Comparison of ENCODE assay signal across 28 cellular contexts in the genomic region with DNA sequence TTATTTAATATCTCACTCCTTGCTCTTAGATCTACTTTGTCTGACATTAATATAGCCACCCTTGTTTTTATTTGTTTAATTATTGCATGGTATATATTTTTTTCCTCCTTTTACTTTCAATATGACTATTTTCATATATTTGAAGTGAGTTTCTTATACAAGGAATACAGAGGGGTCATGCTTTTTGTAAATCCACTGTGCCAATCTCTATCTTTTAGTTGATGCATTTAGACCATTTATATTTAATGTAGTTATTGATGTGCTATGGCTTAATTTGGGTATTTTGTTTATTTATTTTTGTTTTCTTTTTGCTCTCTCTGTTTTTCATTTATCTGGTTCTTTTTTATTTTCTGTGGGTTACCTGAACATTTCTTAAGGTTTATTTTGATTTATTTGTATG.
"Had no signal": no experiment of that assay in that cellular context is flagged by ENCODE, and none has a peak within 500 bp of the region (broad histone marks: within the 10 kb centered on the region; RNA-seq: fewer than 3 reads in every experiment).

No MANE protein-coding gene starts in this region.

- H3K4me1 Mint-ChIP-seq: stimulated activated effector memory CD8-positive, alpha-beta T cell treated with anti-CD3 and anti-CD28 coated beads, Interleukin-12 subunit alpha, Interleukin-12 subunit beta, amount 100 ng/mL, for 72 hours; stimulated activated memory B cell treated with anti-CD40 and anti-IgM and Interleukin-4, amounts not matched to agents 10 μg/mL and 1 μg/mL and 100 μg/mL, for 72 hours; stimulated activated naive B cell treated with anti-CD40 and anti-IgM and Interleukin-4, amounts not matched to agents 10 μg/mL and 1 μg/mL and 100 μg/mL, for 72 hours; stimulated activated naive CD8-positive, alpha-beta T cell treated with anti-CD3 and anti-CD28 coated beads, Interleukin-15, amount 100 ng/mL, for 72 hours had no signal

- FAIRE-seq: urothelium cell line had no signal

- H3K27ac Mint-ChIP-seq: stimulated activated effector memory CD8-positive, alpha-beta T cell treated with anti-CD3 and anti-CD28 coated beads, Interleukin-12 subunit alpha, Interleukin-12 subunit beta, amount 100 ng/mL, for 72 hours; stimulated activated memory B cell treated with anti-CD40 and anti-IgM and Interleukin-4, amounts not matched to agents 10 μg/mL and 1 μg/mL and 100 μg/mL, for 72 hours; stimulated activated naive B cell treated with anti-CD40 and anti-IgM and Interleukin-4, amounts not matched to agents 10 μg/mL and 1 μg/mL and 100 μg/mL, for 72 hours; stimulated activated naive CD8-positive, alpha-beta T cell treated with anti-CD3 and anti-CD28 coated beads, Interleukin-15, amount 100 ng/mL, for 72 hours; stimulated activated naive CD8-positive, alpha-beta T cell treated with anti-CD3 and anti-CD28 coated beads, Interleukin-15, Interleukin-2, amounts not matched to agents 100 ng/mL and 50 ng/mL, for 24 hours had no signal

- H3K4me1 ChIP-seq: stomach, suprapubic skin, testis, thyroid gland, tibial artery, tibial nerve, transverse colon, upper lobe of left lung, upper lobe of right lung, uterus, vagina had no signal

- H3K27me3 ChIP-seq: stomach, suprapubic skin, testis, thyroid gland, tibial artery, tibial nerve, transverse colon, upper lobe of left lung, upper lobe of right lung, uterus, vagina had no signal

- H3K4me3 ChIP-seq: stomach, suprapubic skin, testis, thoracic aorta, thyroid gland, tibial artery, tibial nerve, transverse colon, upper lobe of left lung, upper lobe of right lung, uterus, vagina had no signal

- H3K36me3 Mint-ChIP-seq: stimulated activated effector memory CD8-positive, alpha-beta T cell treated with anti-CD3 and anti-CD28 coated beads, Interleukin-12 subunit alpha, Interleukin-12 subunit beta, amount 100 ng/mL, for 72 hours; stimulated activated memory B cell treated with anti-CD40 and anti-IgM and Interleukin-4, amounts not matched to agents 10 μg/mL and 1 μg/mL and 100 μg/mL, for 72 hours; stimulated activated naive B cell treated with anti-CD40 and anti-IgM and Interleukin-4, amounts not matched to agents 10 μg/mL and 1 μg/mL and 100 μg/mL, for 72 hours had no signal

- H3K27ac ChIP-seq: stomach, suprapubic skin, testis, thoracic aorta, thyroid gland, tibial artery, tibial nerve, transverse colon, upper lobe of left lung, upper lobe of right lung, uterus, vagina had no signal

- ATAC-seq: stimulated activated effector memory CD8-positive, alpha-beta T cell treated with anti-CD3 and anti-CD28 coated beads, Interleukin-12 subunit alpha, Interleukin-12 subunit beta, amount 100 ng/mL, for 72 hours; stimulated activated memory B cell treated with anti-CD40 and anti-IgM and Interleukin-4, amounts not matched to agents 10 μg/mL and 1 μg/mL and 100 μg/mL, for 72 hours; stimulated activated naive B cell treated with anti-CD40 and anti-IgM and Interleukin-4, amounts not matched to agents 10 μg/mL and 1 μg/mL and 100 μg/mL, for 72 hours; stimulated activated naive CD8-positive, alpha-beta T cell treated with anti-CD3 and anti-CD28 coated beads, Interleukin-15, amount 100 ng/mL, for 72 hours; stimulated activated naive CD8-positive, alpha-beta T cell treated with anti-CD3 and anti-CD28 coated beads, Interleukin-15, Interleukin-2, amounts not matched to agents 100 U/mL and 50 U/mL, for 24 hours; upper lobe of right lung had no signal

- DNase-seq: stimulated activated CD4-positive, alpha-beta T cell treated with anti-CD3 and anti-CD28 coated beads, Interleukin-2, amount 100 ng/mL, for 48 hours; stimulated activated CD4-positive, alpha-beta T cell treated with anti-CD3 and anti-CD28 coated beads, Interleukin-4, amount 100 ng/mL, for 1 hour; stimulated activated CD4-positive, alpha-beta T cell treated with anti-CD3 and anti-CD28 coated beads, Interleukin-4, amount 100 ng/mL, for 24 hours; stimulated activated CD4-positive, alpha-beta T cell treated with anti-CD3 and anti-CD28 coated beads, Interleukin-4, amount 100 ng/mL, for 4 hours; stimulated activated CD8-positive, alpha-beta memory T cell treated with anti-CD3 and anti-CD28 coated beads, Interleukin-4, amount 100 ng/mL, for 48 hours; stimulated activated naive B cell treated with anti-CD40 and anti-IgM and Interleukin-4, amounts not matched to agents 10 μg/mL and 1 μg/mL and 100 μg/mL, for 72 hours; stimulated activated naive CD4-positive, alpha-beta T cell; stimulated activated naive CD4-positive, alpha-beta T cell treated with Interleukin-2 at 50 U/mL for 16 hours; stimulated activated naive CD8-positive, alpha-beta T cell treated with anti-CD3 and anti-CD28 coated beads, Interleukin-15, amount 100 ng/mL, for 72 hours; stimulated activated naive CD8-positive, alpha-beta T cell treated with anti-CD3 and anti-CD28 coated beads, Interleukin-15, Interleukin-2, amounts not matched to agents 100 U/mL and 50 U/mL, for 24 hours; stomach; substantia nigra; testis; thyroid gland; tibial artery; transverse colon; trophoblast cell; upper lobe of left lung; upper lobe of right lung; uterus had no signal

- H3K9me3 ChIP-seq: suprapubic skin, testis, thyroid gland, tibial artery, transverse colon, upper lobe of left lung, upper lobe of right lung, uterus had no signal

- H3K27me3 Mint-ChIP-seq: stimulated activated memory B cell treated with anti-CD40 and anti-IgM and Interleukin-4, amounts not matched to agents 10 μg/mL and 1 μg/mL and 100 μg/mL, for 72 hours; stimulated activated naive B cell treated with anti-CD40 and anti-IgM and Interleukin-4, amounts not matched to agents 10 μg/mL and 1 μg/mL and 100 μg/mL, for 72 hours; stimulated activated naive CD8-positive, alpha-beta T cell treated with anti-CD3 and anti-CD28 coated beads, Interleukin-15, amount 100 ng/mL, for 72 hours; stimulated activated naive CD8-positive, alpha-beta T cell treated with anti-CD3 and anti-CD28 coated beads, Interleukin-15, Interleukin-2, amounts not matched to agents 100 ng/mL and 50 ng/mL, for 24 hours had no signal

- H3K4me3 Mint-ChIP-seq: stimulated activated effector memory CD8-positive, alpha-beta T cell treated with anti-CD3 and anti-CD28 coated beads, Interleukin-12 subunit alpha, Interleukin-12 subunit beta, amount 100 ng/mL, for 72 hours; stimulated activated memory B cell treated with anti-CD40 and anti-IgM and Interleukin-4, amounts not matched to agents 10 μg/mL and 1 μg/mL and 100 μg/mL, for 72 hours; stimulated activated naive B cell treated with anti-CD40 and anti-IgM and Interleukin-4, amounts not matched to agents 10 μg/mL and 1 μg/mL and 100 μg/mL, for 72 hours; stimulated activated naive CD8-positive, alpha-beta T cell treated with anti-CD3 and anti-CD28 coated beads, Interleukin-15, amount 100 ng/mL, for 72 hours; stimulated activated naive CD8-positive, alpha-beta T cell treated with anti-CD3 and anti-CD28 coated beads, Interleukin-15, Interleukin-2, amounts not matched to agents 100 ng/mL and 50 ng/mL, for 24 hours had no signal

- H3K36me3 ChIP-seq: stomach, suprapubic skin, thoracic aorta, thyroid gland, tibial artery, tibial nerve, transverse colon, upper lobe of left lung, upper lobe of right lung, uterus, vagina had no signal
